Comparison of ENCODE assay signal across 1 cellular context in the genomic region with DNA sequence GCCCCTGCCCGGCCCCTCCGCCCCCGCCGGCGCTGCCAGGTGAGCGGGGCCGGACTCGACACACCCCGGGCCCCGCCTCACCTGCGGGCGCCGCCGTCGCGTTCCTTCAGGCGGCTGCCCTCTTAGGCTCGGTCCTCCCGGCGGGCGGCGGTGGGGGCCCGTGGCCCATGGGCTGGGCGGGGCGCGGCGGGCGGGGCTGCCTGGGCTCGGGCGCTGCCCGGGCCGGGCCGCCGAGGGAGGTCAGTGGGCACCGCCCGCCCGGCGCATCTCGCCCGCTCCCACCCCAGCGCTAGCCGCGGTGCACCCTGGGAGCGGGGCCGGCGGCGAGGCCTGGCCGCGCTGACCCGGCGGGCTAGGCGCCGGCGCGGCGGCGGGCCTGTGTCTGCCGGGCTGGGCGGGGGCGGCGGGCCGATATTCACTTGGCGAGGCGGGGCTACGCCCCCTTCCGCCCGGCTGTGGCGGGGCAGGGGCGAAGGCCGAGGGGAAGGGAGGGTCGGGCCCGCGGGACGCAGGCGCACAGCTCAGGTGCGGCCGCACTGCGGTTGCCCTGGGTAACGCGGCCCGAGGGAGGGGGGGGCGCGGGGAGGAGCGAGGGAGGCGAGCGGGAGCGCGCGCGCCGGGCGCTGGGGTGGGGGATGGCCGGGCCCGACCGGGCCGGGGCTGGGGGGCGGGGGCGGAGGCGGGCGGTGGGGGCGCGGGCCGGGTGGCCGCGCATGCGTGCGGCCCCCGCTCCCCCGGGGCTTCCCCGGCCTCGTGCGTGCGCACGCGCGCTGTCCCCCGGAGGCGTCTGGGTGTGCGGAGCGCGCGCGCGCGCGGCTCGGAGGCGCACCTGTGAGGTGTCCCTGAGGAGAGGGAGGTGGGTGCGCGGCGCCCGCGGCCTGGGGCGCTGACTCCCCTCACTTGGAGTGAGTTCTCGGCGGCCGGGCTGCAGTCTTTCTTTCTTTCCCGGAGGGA.
TF ChIP-seq lines count a peak whose summit lies in the region.

A gene with protein sequence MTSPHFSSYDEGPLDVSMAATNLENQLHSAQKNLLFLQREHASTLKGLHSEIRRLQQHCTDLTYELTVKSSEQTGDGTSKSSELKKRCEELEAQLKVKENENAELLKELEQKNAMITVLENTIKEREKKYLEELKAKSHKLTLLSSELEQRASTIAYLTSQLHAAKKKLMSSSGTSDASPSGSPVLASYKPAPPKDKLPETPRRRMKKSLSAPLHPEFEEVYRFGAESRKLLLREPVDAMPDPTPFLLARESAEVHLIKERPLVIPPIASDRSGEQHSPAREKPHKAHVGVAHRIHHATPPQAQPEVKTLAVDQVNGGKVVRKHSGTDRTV (minus strand): TSS at position 384 of the 954 bp plus-strand sequence. CDS start 28,526 bp downstream, outside the sequence.
Gene ZNF664 (plus strand): TSS at position 768 of the 954 bp plus-strand sequence. CDS start 38,930 bp downstream, outside the sequence.

TF ChIP-seq in HepG2, 621 proteins besides CTCF, POLR2A, EP300 and RAD21 (continued from another document):
- peak; percentile 96 for TF ChIP-seq ZBTB14 (CRISPR knock-in tag; IDR thresholded peaks at IDR 0.05)
- TF ChIP-seq, protein P1, sequence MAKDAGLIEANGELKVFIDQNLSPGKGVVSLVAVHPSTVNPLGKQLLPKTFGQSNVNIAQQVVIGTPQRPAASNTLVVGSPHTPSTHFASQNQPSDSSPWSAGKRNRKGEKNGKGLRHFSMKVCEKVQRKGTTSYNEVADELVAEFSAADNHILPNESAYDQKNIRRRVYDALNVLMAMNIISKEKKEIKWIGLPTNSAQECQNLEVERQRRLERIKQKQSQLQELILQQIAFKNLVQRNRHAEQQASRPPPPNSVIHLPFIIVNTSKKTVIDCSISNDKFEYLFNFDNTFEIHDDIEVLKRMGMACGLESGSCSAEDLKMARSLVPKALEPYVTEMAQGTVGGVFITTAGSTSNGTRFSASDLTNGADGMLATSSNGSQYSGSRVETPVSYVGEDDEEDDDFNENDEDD (CRISPR knock-in tag; IDR thresholded peaks at IDR 0.05; ENCODE audit: borderline replicate concordance) = peak; percentile 44; the same call in 1 of the 2 replicates
- peak; percentile 81 for TF ChIP-seq RFX3 (CRISPR knock-in tag; IDR thresholded peaks at IDR 0.05)
- TF ChIP-seq HNF4A (CRISPR knock-in tag; IDR thresholded peaks at IDR 0.05) = peak; percentile 18; the same call in 1 of the 2 replicates
- peak; percentile 86; the same call in 2 of the 3 replicates for TF ChIP-seq MXI1 (IDR thresholded peaks at IDR 0.05; ENCODE audit: borderline replicate concordance, low read depth, low read length)
- peak; percentile 55 for TF ChIP-seq SPEN (CRISPR knock-in tag; IDR thresholded peaks at IDR 0.05; ENCODE audit: low read depth)
- TF ChIP-seq ZNF441 (CRISPR knock-in tag; IDR thresholded peaks at IDR 0.05; ENCODE audit: borderline replicate concordance) = 0 out of 2 replicates have a peak, but pooled peaks have one; percentile 1
- no peak for TF ChIP-seq ADNP (CRISPR knock-in tag; IDR thresholded peaks at IDR 0.05)
- TF ChIP-seq NR2F2 (IDR thresholded peaks at IDR 0.05; ENCODE audit: borderline replicate concordance, low read depth) = no peak
- no peak for TF ChIP-seq SRY (CRISPR knock-in tag; IDR thresholded peaks at IDR 0.05)
- 0 out of 2 replicates have a peak, but pooled peaks have one; percentile 22 for TF ChIP-seq ZNF446 (CRISPR knock-in tag; IDR thresholded peaks at IDR 0.05)
- TF ChIP-seq ZSCAN21 (CRISPR knock-in tag; IDR thresholded peaks at IDR 0.05; ENCODE audit: borderline replicate concordance) = 0 out of 2 replicates have a peak, but pooled peaks have one; percentile 46
- TF ChIP-seq ZNF143 (CRISPR knock-in tag; IDR thresholded peaks at IDR 0.05) = peak; percentile 74
- TF ChIP-seq ZBTB10 (CRISPR knock-in tag; IDR thresholded peaks at IDR 0.05; ENCODE audit: borderline replicate concordance) = 0 out of 2 replicates have a peak, but pooled peaks have one; percentile 3
- peak; percentile 70 for TF ChIP-seq TFDP2 (CRISPR knock-in tag; IDR thresholded peaks at IDR 0.05)
- TF ChIP-seq ATF7-NPFF (CRISPR knock-in tag; IDR thresholded peaks at IDR 0.05; ENCODE audit: low read depth) = 0 out of 2 replicates have a peak, but pooled peaks have one; percentile 34
- TF ChIP-seq RFX1 (IDR thresholded peaks at IDR 0.05) = peak; percentile 74
- peak; percentile 95 for TF ChIP-seq MAZ (IDR thresholded peaks at IDR 0.05; ENCODE audit: borderline replicate concordance, low read depth, low read length)
- peak; percentile 75 for TF ChIP-seq MAZ (CRISPR knock-in tag; IDR thresholded peaks at IDR 0.05; ENCODE audit: low read depth)
- peak; percentile 52; the same call in 1 of the 2 replicates for TF ChIP-seq ARNT2 (CRISPR knock-in tag; IDR thresholded peaks at IDR 0.05; ENCODE audit: low read depth)
- peak; percentile 69 for TF ChIP-seq GABPB1 (CRISPR knock-in tag; IDR thresholded peaks at IDR 0.05)
- TF ChIP-seq, protein P2, sequence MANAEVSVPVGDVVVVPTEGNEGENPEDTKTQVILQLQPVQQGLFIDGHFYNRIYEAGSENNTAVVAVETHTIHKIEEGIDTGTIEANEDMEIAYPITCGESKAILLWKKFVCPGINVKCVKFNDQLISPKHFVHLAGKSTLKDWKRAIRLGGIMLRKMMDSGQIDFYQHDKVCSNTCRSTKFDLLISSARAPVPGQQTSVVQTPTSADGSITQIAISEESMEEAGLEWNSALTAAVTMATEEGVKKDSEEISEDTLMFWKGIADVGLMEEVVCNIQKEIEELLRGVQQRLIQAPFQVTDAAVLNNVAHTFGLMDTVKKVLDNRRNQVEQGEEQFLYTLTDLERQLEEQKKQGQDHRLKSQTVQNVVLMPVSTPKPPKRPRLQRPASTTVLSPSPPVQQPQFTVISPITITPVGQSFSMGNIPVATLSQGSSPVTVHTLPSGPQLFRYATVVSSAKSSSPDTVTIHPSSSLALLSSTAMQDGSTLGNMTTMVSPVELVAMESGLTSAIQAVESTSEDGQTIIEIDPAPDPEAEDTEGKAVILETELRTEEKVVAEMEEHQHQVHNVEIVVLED (CRISPR knock-in tag; IDR thresholded peaks at IDR 0.05; ENCODE audit: borderline replicate concordance) = peak; percentile 65; the same call in 1 of the 2 replicates
- 0 out of 2 replicates have a peak, but pooled peaks have one; percentile 10 for TF ChIP-seq RARA (CRISPR knock-in tag; IDR thresholded peaks at IDR 0.05)
- 0 out of 2 replicates have a peak, but pooled peaks have one; percentile 21 for TF ChIP-seq IKZF5 (CRISPR knock-in tag; IDR thresholded peaks at IDR 0.05)
- TF ChIP-seq ZNF282 (IDR thresholded peaks at IDR 0.05; ENCODE audit: partially characterized antibody) = no peak
- TF ChIP-seq PBX3 (CRISPR knock-in tag; IDR thresholded peaks at IDR 0.05; ENCODE audit: borderline replicate concordance) = no peak
- TF ChIP-seq MAX (IDR thresholded peaks at IDR 0.05) = peak; percentile 57; the same call in 1 of the 2 replicates
- TF ChIP-seq, protein P3, sequence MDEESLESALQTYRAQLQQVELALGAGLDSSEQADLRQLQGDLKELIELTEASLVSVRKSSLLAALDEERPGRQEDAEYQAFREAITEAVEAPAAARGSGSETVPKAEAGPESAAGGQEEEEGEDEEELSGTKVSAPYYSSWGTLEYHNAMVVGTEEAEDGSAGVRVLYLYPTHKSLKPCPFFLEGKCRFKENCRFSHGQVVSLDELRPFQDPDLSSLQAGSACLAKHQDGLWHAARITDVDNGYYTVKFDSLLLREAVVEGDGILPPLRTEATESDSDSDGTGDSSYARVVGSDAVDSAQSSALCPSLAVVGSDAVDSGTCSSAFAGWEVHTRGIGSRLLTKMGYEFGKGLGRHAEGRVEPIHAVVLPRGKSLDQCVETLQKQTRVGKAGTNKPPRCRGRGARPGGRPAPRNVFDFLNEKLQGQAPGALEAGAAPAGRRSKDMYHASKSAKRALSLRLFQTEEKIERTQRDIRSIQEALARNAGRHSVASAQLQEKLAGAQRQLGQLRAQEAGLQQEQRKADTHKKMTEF (CRISPR knock-in tag; IDR thresholded peaks at IDR 0.05) = peak; percentile 19; the same call in 1 of the 2 replicates
- TF ChIP-seq THAP11 (CRISPR knock-in tag; IDR thresholded peaks at IDR 0.05) = peak; percentile 30; the same call in 1 of the 2 replicates
- TF ChIP-seq ZNF792 (CRISPR knock-in tag; IDR thresholded peaks at IDR 0.05) = peak; percentile 46; the same call in 1 of the 2 replicates
- TF ChIP-seq RBM39 (IDR thresholded peaks at IDR 0.05; ENCODE audit: low read depth, low read length, poor library complexity, severe bottlenecking) = no peak
- peak; percentile 77 for TF ChIP-seq ZEB1 (IDR thresholded peaks at IDR 0.05; ENCODE audit: insufficient replicate concordance, low read depth)
- TF ChIP-seq, protein P4, sequence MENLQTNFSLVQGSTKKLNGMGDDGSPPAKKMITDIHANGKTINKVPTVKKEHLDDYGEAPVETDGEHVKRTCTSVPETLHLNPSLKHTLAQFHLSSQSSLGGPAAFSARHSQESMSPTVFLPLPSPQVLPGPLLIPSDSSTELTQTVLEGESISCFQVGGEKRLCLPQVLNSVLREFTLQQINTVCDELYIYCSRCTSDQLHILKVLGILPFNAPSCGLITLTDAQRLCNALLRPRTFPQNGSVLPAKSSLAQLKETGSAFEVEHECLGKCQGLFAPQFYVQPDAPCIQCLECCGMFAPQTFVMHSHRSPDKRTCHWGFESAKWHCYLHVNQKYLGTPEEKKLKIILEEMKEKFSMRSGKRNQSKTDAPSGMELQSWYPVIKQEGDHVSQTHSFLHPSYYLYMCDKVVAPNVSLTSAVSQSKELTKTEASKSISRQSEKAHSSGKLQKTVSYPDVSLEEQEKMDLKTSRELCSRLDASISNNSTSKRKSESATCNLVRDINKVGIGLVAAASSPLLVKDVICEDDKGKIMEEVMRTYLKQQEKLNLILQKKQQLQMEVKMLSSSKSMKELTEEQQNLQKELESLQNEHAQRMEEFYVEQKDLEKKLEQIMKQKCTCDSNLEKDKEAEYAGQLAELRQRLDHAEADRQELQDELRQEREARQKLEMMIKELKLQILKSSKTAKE (CRISPR knock-in tag; IDR thresholded peaks at IDR 0.05; ENCODE audit: borderline replicate concordance) = peak; percentile 29; the same call in 1 of the 2 replicates
- peak; percentile 46 for TF ChIP-seq SALL1 (CRISPR knock-in tag; IDR thresholded peaks at IDR 0.05)
